ENCODE assay signal across 8 cellular contexts in the genomic region with DNA sequence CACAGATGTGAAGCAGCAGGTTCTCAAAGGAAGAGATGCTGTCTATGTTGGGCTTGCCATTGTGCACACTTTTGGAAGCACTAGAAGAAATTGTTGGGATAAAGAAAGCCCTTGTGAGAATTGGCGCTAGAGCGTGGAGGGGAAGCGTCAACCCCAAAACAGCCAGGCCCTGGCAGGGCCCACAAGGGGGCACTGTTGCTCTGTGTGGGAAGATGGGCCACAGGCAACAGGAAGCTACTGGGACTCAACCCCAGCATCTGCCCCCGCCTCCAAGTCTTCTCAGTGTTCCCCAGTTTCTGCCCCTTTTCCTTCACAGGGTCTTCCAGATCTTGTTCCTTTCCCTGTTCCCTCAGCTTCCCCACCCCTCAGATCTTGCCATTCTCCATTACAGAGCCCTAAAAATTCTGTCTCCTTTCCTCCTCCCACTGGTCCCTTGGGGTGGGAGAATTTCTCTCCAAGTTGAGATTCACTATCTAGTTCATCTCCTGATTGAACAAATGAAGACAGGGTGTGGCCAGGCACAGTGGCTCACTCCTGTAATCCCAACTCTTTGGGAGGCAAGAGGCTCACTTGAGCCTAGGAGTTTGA.
DNase-seq lines count a peak whose midpoint lies in the region; ATAC-seq, FAIRE-seq and TF ChIP-seq lines count a peak whose summit lies in the region.

No MANE protein-coding gene starts in this region.

- H3K27ac ChIP-seq in PC-9 (no peak overlapping the region), pancreas (no peak overlapping the region)

- DNase-seq in NCI-H345 (lab: John Stamatoyannopoulos, UW) (peak; percentile 13), NCI-H345 treated with DMSO at 0.1 percent for 48 hours (lab: John Stamatoyannopoulos, UW; ENCODE audit: unreplicated experiment) (no peak), PC-9 (peak in 1 of 2 experiments; percentile 54), fibroblast of villous mesenchyme (ENCODE audit: low read depth) (peak; percentile 42), pancreas (peak; percentile 38 to 89 (median 69)), urothelium cell line (ENCODE audit: low spot score) (peak; percentile 71)
- DNase-seq in activated T-cell treated with anti-CD3 and anti-CD28 coated beads, Interleukin-2, amount 50 U/mL, for 48 hours, result peak; percentile 83 to 85

- WGBS in pancreas, 2 donors, result 2 to 20% methylated on average over 4 of the region's 4 CpGs

- no peak overlapping the region for H2AFZ ChIP-seq in PC-9

- FAIRE-seq in pancreas (lab: Jason Lieb, UNC), result no peak
- no peak for FAIRE-seq in urothelium cell line (lab: Jason Lieb, UNC)

- H3K79me2 ChIP-seq in PC-9 (ENCODE audit: low read depth), result no peaks in the 10 kb centered on the region

- H4K20me1 ChIP-seq in PC-9 (ENCODE audit: insufficient read depth), result no peaks in the 10 kb centered on the region

- H3K27me3 ChIP-seq in PC-9 (ENCODE audit: insufficient read depth, low read depth), result peaks cover 11% of the 10 kb centered on the region
- peaks cover 0 to 16% (median 4%) of the 10 kb centered on the region in 4 donors for H3K27me3 ChIP-seq in pancreas

- TF ChIP-seq CTCF in PC-9 (conservative IDR thresholded peaks at IDR 0.05) (peak; percentile 66), fibroblast of villous mesenchyme (IDR thresholded peaks at IDR 0.05; ENCODE audit: insufficient read depth, low read depth, low read length) (peak; percentile 68), pancreas (IDR thresholded peaks at IDR 0.05) (peak; percentile 51 to 65 (median 54))

- H3K4me3 ChIP-seq in PC-9 (no peak overlapping the region), fibroblast of villous mesenchyme (ENCODE audit: low read depth, low read length) (no peak overlapping the region), pancreas (no peak overlapping the region)

- ATAC-seq in HG02884 (IDR thresholded peaks at IDR 0.05; ENCODE audit: unreplicated experiment) (peak; percentile 72), pancreas (peak; percentile 69 to 92 (median 87))

- CTCF ChIA-PET in PC-9 (lab: Charles Lee), result no interaction called here

- no peaks in the 10 kb centered on the region for H3K4me1 ChIP-seq in PC-9 (replicated peaks; ENCODE audit: insufficient read depth)
- H3K4me1 ChIP-seq in pancreas, result no peaks in the 10 kb centered on the region

- POLR2A ChIA-PET in PC-9 (lab: Charles Lee; ENCODE audit: unreplicated experiment), result no interaction called here

- H3K36me3 ChIP-seq in PC-9 (ENCODE audit: low read depth), result no peaks in the 10 kb centered on the region
- H3K36me3 ChIP-seq in pancreas, result no peaks in the 10 kb centered on the region

- H3K4me2 ChIP-seq in PC-9, result no peak overlapping the region

- intact Hi-C loops in PC-9 (cut with micrococcal nuclease; ENCODE audit: unreplicated experiment) (loop anchor here (1.0 to 5.0 kb wide), 4 partner anchors 94 to 654 kb away; partner anchors contain the start of gene EFNB1), pancreas (cut with DNase I) (no loop called here)

- no peaks in the 10 kb centered on the region for H3K9me3 ChIP-seq in PC-9 (ENCODE audit: insufficient read depth, low read depth)
- H3K9me3 ChIP-seq in pancreas, result no peaks in the 10 kb centered on the region

- no peaks in the 10 kb centered on the region for H3F3A ChIP-seq in PC-9 (ENCODE audit: insufficient read depth, low read depth)

- BruUV-seq in PC-9 (replicated peaks; lab: Mats Ljungman, UMichigan), result no TSS peak

- H3K9me2 ChIP-seq in PC-9 (ENCODE audit: insufficient read depth), result no peaks in the 10 kb centered on the region
